ENCODE assay signal across 13 cellular contexts in the genomic region with DNA sequence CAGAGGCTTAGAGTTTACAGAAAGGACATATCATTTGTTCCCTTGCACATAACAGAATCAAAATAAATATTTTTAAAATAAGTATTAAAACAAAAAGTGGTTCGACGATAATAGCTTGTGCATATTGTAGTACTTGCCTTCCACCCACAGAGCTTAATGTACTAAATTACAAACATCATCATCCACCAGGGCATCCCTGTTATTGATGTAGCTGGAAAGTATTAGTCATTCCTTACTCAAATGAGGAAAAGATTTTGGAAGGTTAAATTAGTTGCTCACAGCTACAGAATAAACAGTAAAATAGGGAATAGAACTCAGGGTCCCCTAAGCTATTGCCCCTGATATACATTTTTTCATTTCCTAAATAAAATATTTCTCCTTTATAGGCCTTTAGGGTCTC.
A peak's percentile ranks its signal among the peaks of the same experiment; 100 is the strongest.
DNase-seq lines count a peak whose midpoint lies in the region; ATAC-seq and TF ChIP-seq lines count a peak whose summit lies in the region.
"Had no signal": no experiment of that assay in that cellular context is flagged by ENCODE, and none has a peak within 500 bp of the region (broad histone marks: within the 10 kb centered on the region; RNA-seq: fewer than 3 reads in every experiment).

No MANE protein-coding gene starts in this region.

- CTCF ChIA-PET in Calu3 (lab: Charles Lee) (interaction anchor here (0.7 to 2.0 kb wide), 2 partner anchors 15 to 150 kb away, joined by 3 to 4 read pairs; a partner anchor contains a TSS), PC-3 (lab: Charles Lee) (no interaction called here), HEK293T (lab: Yijun Ruan, JAX) (interaction anchor here (0.5 to 0.6 kb wide), 2 partner anchors 78 to 1995 kb away, joined by 3 read pairs; no protein-coding TSS in a partner anchor)

- peaks cover 78% of the 10 kb centered on the region for H3K4me1 Mint-ChIP-seq in Calu3 (ENCODE audit: low read depth, unreplicated experiment)

- intact Hi-C loops in Calu3 (cut with micrococcal nuclease; ENCODE audit: unreplicated experiment) (no loop called here), PC-3 (cut with micrococcal nuclease) (no loop called here)

- H3K36me3 ChIP-seq in PC-3 (ENCODE audit: low read depth, low read length): no peaks in the 10 kb centered on the region

- H3K36me3 Mint-ChIP-seq in Calu3 (ENCODE audit: insufficient read depth, unreplicated experiment): peaks cover 17% of the 10 kb centered on the region

- TF ChIP-seq CTCF in Calu3 (IDR thresholded peaks at IDR 0.05; ENCODE audit: unreplicated experiment) (no peak), PC-3 (conservative IDR thresholded peaks at IDR 0.05; ENCODE audit: low read depth, low read length) (no peak), fibroblast of mammary gland (conservative IDR thresholded peaks at IDR 0.05; ENCODE audit: control insufficient read depth, insufficient read depth, low read depth, low read length) (peak; percentile 20)

- no peak overlapping the region for H3K9ac ChIP-seq in PC-3 (ENCODE audit: low read length)

- H3K27me3 Mint-ChIP-seq in Calu3 (ENCODE audit: unreplicated experiment): no peaks in the 10 kb centered on the region

- H3K79me2 ChIP-seq in PC-3 (ENCODE audit: low read length): peaks cover 51% of the 10 kb centered on the region

- POLR2A ChIA-PET in PC-3 (lab: Charles Lee; ENCODE audit: unreplicated experiment) (interaction anchor here (0.6 kb wide), 1 partner anchor 13 kb away, joined by 3 read pairs; no protein-coding TSS in a partner anchor), HEK293T (lab: Yijun Ruan, JAX) (no interaction called here)

- DNase-seq in Calu3 (no peak), PC-3 (peak; percentile 51), fibroblast of mammary gland (ENCODE audit: low read depth) (peak; percentile 84), pulmonary artery endothelial cell (ENCODE audit: low read depth, low spot score) (peak; percentile 4), HEK293T (ENCODE audit: extremely low spot score) (no peak)
- DNase-seq: DMS53; NCI-H2029 treated with DMSO at 0.1 percent for 48 hours; occipital lobe; PC-9; stimulated activated CD4-positive, alpha-beta T cell treated with anti-CD3 and anti-CD28 coated beads, Interleukin-4, amount 100 ng/mL, for 24 hours had no signal

- H3K4me3 Mint-ChIP-seq in Calu3 (ENCODE audit: low read depth, unreplicated experiment): no peak overlapping the region

- BruUV-seq in Calu3 (replicated peaks; lab: Mats Ljungman, UMichigan) (no TSS peak), PC-3 (replicated peaks; lab: Mats Ljungman, UMichigan) (no TSS peak)

- H3K9me2 ChIP-seq in PC-3 (replicated peaks; ENCODE audit: low read length): no peaks in the 10 kb centered on the region

- no peak overlapping the region for H2AFZ ChIP-seq in PC-3 (ENCODE audit: low read length)
- H2AFZ ChIP-seq: PC-9 had no signal

- peak overlapping the region; percentile 32 for H3K27ac ChIP-seq in PC-3 (ENCODE audit: low read length)
- H3K27ac ChIP-seq: PC-9 had no signal

- ATAC-seq in PC-3 (peak; percentile 14; the same call in 1 of the 2 replicates), GM18870 (IDR thresholded peaks at IDR 0.05; ENCODE audit: unreplicated experiment) (no peak), GM19328 (IDR thresholded peaks at IDR 0.05; ENCODE audit: unreplicated experiment) (no peak), GM21528 (IDR thresholded peaks at IDR 0.05; ENCODE audit: low FRiP score, unreplicated experiment) (no peak)

- H3K27me3 ChIP-seq in PC-3 (ENCODE audit: low read length): no peaks in the 10 kb centered on the region

- H3K27ac Mint-ChIP-seq in Calu3 (ENCODE audit: unreplicated experiment): peak overlapping the region; percentile 53

- H3K9me3 Mint-ChIP-seq in Calu3 (ENCODE audit: low read depth, unreplicated experiment): peaks cover 5% of the 10 kb centered on the region

- H4K20me1 ChIP-seq in PC-3 (ENCODE audit: low read length): no peaks in the 10 kb centered on the region

- peaks cover 55% of the 10 kb centered on the region for H3K4me1 ChIP-seq in PC-3 (ENCODE audit: insufficient read depth, low read length)

- no peaks in the 10 kb centered on the region for H3K9me3 ChIP-seq in PC-3 (ENCODE audit: low read length)

- no peak overlapping the region for H3K4me3 ChIP-seq in PC-3 (ENCODE audit: low read length)
- no peak overlapping the region for H3K4me3 ChIP-seq in fibroblast of mammary gland (ENCODE audit: control insufficient read depth, low read depth, low read length)
- H3K4me3 ChIP-seq: PC-9 had no signal

- H3F3A ChIP-seq in PC-3 (ENCODE audit: low read length, unreplicated experiment): peaks cover 6% of the 10 kb centered on the region

- H3K4me2 ChIP-seq in PC-3 (ENCODE audit: low read length): no peak overlapping the region
- H3K4me2 ChIP-seq: PC-9 had no signal

TF ChIP-seq in HEK293T, 16 proteins besides CTCF, POLR2A, EP300 and RAD21:
- TF ChIP-seq, protein P1, sequence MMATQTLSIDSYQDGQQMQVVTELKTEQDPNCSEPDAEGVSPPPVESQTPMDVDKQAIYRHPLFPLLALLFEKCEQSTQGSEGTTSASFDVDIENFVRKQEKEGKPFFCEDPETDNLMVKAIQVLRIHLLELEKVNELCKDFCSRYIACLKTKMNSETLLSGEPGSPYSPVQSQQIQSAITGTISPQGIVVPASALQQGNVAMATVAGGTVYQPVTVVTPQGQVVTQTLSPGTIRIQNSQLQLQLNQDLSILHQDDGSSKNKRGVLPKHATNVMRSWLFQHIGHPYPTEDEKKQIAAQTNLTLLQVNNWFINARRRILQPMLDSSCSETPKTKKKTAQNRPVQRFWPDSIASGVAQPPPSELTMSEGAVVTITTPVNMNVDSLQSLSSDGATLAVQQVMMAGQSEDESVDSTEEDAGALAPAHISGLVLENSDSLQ (IDR thresholded peaks at IDR 0.05): no peak
- TF ChIP-seq FOXA1 (IDR thresholded peaks at IDR 0.05) (no peak), ZNF384 (IDR thresholded peaks at IDR 0.05) (no peak), FOXK2 (IDR thresholded peaks at IDR 0.05) (no peak), LEF1 (IDR thresholded peaks at IDR 0.05; ENCODE audit: borderline replicate concordance) (no peak)

Comparison
In these comparisons a context has a peak if more than half of its experiments do, and no peak if none do; other contexts are left out.
1. DNase-seq: peak in PC-3 (single experiment), fibroblast of mammary gland (single experiment) and pulmonary artery endothelial cell (single experiment); none in Calu3 (single experiment) and HEK293T (single experiment).